16 cellular contexts compared by ENCODE assay signal in the genomic region with DNA sequence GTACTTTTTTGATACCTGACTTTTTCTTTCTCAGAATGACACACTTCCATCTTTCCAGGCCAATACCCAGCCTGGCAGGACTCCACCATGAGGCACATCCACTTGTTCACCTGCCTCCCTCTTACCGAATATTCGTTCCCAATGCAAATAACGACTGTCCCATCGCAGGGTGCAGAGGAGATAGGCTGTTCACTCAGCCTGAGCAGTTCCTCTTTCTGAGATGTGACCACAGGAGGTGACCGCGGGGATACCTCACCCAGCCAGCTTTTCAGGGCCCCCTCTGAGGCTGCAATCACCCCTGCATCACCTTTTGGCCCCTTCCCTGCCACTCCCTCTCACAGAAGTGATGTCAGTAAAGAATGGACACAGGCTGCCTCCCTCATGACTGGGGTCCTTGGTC.
"Had no signal": no experiment of that assay in that cellular context is flagged by ENCODE, and none has a peak within 500 bp of the region (broad histone marks: within the 10 kb centered on the region; RNA-seq: fewer than 3 reads in every experiment).

No MANE protein-coding gene starts in this region.

- H3K9me3 ChIP-seq: ascending aorta, psoas muscle, right lobe of liver, suprapubic skin, upper lobe of left lung had no signal

- H3K27ac ChIP-seq: ascending aorta, breast epithelium, psoas muscle, right lobe of liver, suprapubic skin, upper lobe of left lung had no signal

- H3K27me3 ChIP-seq: ascending aorta, right lobe of liver, upper lobe of left lung had no signal

- H3K9me3 Mint-ChIP-seq: activated B cell treated with CpG ODN at 0.5 μM for 24 hours; activated CD8-positive, alpha-beta T cell treated with anti-CD3 and anti-CD28 coated beads for 36 hours; dendritic cell treated with granulocyte-macrophage colony-stimulating factor and Interleukin-4, amounts not matched to agents 40 ng/mL and 50 ng/mL, for 4 days had no signal

- DNase-seq: activated B cell treated with CpG ODN at 0.5 μM for 24 hours; activated CD4-positive, alpha-beta T cell treated with anti-CD3 and anti-CD28 coated beads for 48 hours; activated CD8-positive, alpha-beta T cell treated with anti-CD3 and anti-CD28 coated beads for 36 hours; activated naive CD4-positive, alpha-beta T cell treated with Interleukin-2 at 50 U/mL for 16 hours; activated T-cell treated with anti-CD3 and anti-CD28 coated beads, Interleukin-2, amount 50 U/mL, for 72 hours; cerebellar nuclear complex; effector memory CD4-positive, alpha-beta T cell; foreskin melanocyte; psoas muscle; right lobe of liver; upper lobe of left lung had no signal

- H3K4me1 ChIP-seq: ascending aorta, breast epithelium, psoas muscle, right lobe of liver, suprapubic skin, upper lobe of left lung had no signal

- H3K4me3 Mint-ChIP-seq: activated B cell treated with CpG ODN at 0.5 μM for 24 hours; activated CD8-positive, alpha-beta T cell treated with anti-CD3 and anti-CD28 coated beads for 36 hours; activated T-cell treated with anti-CD3 and anti-CD28 coated beads, Interleukin-2, amount 50 U/mL, for 72 hours; dendritic cell treated with granulocyte-macrophage colony-stimulating factor and Interleukin-4, amounts not matched to agents 40 ng/mL and 50 ng/mL, for 4 days; stimulated activated naive CD8-positive, alpha-beta T cell treated with anti-CD3 and anti-CD28 coated beads, Interleukin-15, Interleukin-2, amounts not matched to agents 100 ng/mL and 50 ng/mL, for 24 hours had no signal

- ATAC-seq: activated CD8-positive, alpha-beta T cell treated with anti-CD3 and anti-CD28 coated beads for 36 hours; activated T-cell treated with anti-CD3 and anti-CD28 coated beads, Interleukin-2, amount 50 U/mL, for 72 hours; psoas muscle; right lobe of liver had no signal

- H3K36me3 ChIP-seq: ascending aorta, breast epithelium, right lobe of liver, suprapubic skin, upper lobe of left lung had no signal

- H3K27ac Mint-ChIP-seq: activated B cell treated with CpG ODN at 0.5 μM for 24 hours; activated CD8-positive, alpha-beta T cell treated with anti-CD3 and anti-CD28 coated beads for 36 hours; activated T-cell treated with anti-CD3 and anti-CD28 coated beads, Interleukin-2, amount 50 U/mL, for 72 hours; dendritic cell treated with granulocyte-macrophage colony-stimulating factor and Interleukin-4, amounts not matched to agents 40 ng/mL and 50 ng/mL, for 4 days; stimulated activated naive CD8-positive, alpha-beta T cell treated with anti-CD3 and anti-CD28 coated beads, Interleukin-15, Interleukin-2, amounts not matched to agents 100 ng/mL and 50 ng/mL, for 24 hours had no signal

- H3K4me3 ChIP-seq: ascending aorta, breast epithelium, psoas muscle, right lobe of liver, suprapubic skin, upper lobe of left lung had no signal
